Comparison of ENCODE assay signal across 1 cellular context in genomic region chr14:21476925-21477681, GRCh38.
TF ChIP-seq lines count a peak whose summit lies in the region.

RAB2B (minus strand) TSS chr14:21476959; CDS start chr14:21476872, 87 bp downstream.
TOX4 (plus strand) TSS chr14:21477195; CDS start chr14:21477279, 84 bp downstream.

TF ChIP-seq in GM23338, 12 proteins besides CTCF, POLR2A, EP300 and RAD21 (continued from another document):
- TF ChIP-seq CREB1 (CRISPR knock-in tag; IDR thresholded peaks at IDR 0.05; ENCODE audit: low read depth) = peak; percentile 94
- TF ChIP-seq POLR2AphosphoS5 (IDR thresholded peaks at IDR 0.05; ENCODE audit: low read depth) = peak; percentile 56; the same call in 1 of the 2 replicates
